ENCODE assay signal across 1 cellular context in genomic region chr17:72422505-72423285, GRCh38.
A peak's percentile ranks its signal among the peaks of the same experiment; 100 is the strongest.
TF ChIP-seq lines count a peak whose summit lies in the region.

No MANE protein-coding gene starts in this region.

TF ChIP-seq in HepG2, 621 proteins besides CTCF, POLR2A, EP300 and RAD21 (continued from another document and continues in another):
- TF ChIP-seq ZNF562 (CRISPR knock-in tag; IDR thresholded peaks at IDR 0.05; ENCODE audit: borderline replicate concordance), result no peak
- TF ChIP-seq IKZF5 (CRISPR knock-in tag; IDR thresholded peaks at IDR 0.05), result peak; percentile 86
- TF ChIP-seq ATM (IDR thresholded peaks at IDR 0.05; ENCODE audit: borderline replicate concordance), result no peak
- peak; percentile 74 for TF ChIP-seq ZNF891 (CRISPR knock-in tag; IDR thresholded peaks at IDR 0.05)
- TF ChIP-seq NFIC (IDR thresholded peaks at IDR 0.05; ENCODE audit: low read length), result peak; percentile 77; the same call in 1 of the 2 replicates
- peak; percentile 88; the same call in 1 of the 2 replicates for TF ChIP-seq ZNF556 (CRISPR knock-in tag; IDR thresholded peaks at IDR 0.05; ENCODE audit: borderline replicate concordance)
- TF ChIP-seq SALL1 (CRISPR knock-in tag; IDR thresholded peaks at IDR 0.05), result peak; percentile 88
- TF ChIP-seq PLSCR1 (CRISPR knock-in tag; IDR thresholded peaks at IDR 0.05; ENCODE audit: borderline replicate concordance), result no peak
- peak; percentile 97 for TF ChIP-seq ZNF224 (CRISPR knock-in tag; IDR thresholded peaks at IDR 0.05)
- TF ChIP-seq ZNF333 (CRISPR knock-in tag; IDR thresholded peaks at IDR 0.05; ENCODE audit: borderline replicate concordance), result no peak; the same call in 1 of the 2 replicates
- no peak for TF ChIP-seq ZNF446 (CRISPR knock-in tag; IDR thresholded peaks at IDR 0.05)
- no peak; the same call in 1 of the 2 replicates for TF ChIP-seq AHR (CRISPR knock-in tag; IDR thresholded peaks at IDR 0.05)
- peak; percentile 52; the same call in 1 of the 2 replicates for TF ChIP-seq FOXK1 (CRISPR knock-in tag; IDR thresholded peaks at IDR 0.05; ENCODE audit: borderline replicate concordance, low read depth)
- peak; percentile 89 for TF ChIP-seq NCOR1 (IDR thresholded peaks at IDR 0.05; ENCODE audit: borderline replicate concordance, low read length)
- peak; percentile 74; the same call in 1 of the 2 replicates for TF ChIP-seq ZMYM4 (CRISPR knock-in tag; IDR thresholded peaks at IDR 0.05)
- TF ChIP-seq, protein P1, sequence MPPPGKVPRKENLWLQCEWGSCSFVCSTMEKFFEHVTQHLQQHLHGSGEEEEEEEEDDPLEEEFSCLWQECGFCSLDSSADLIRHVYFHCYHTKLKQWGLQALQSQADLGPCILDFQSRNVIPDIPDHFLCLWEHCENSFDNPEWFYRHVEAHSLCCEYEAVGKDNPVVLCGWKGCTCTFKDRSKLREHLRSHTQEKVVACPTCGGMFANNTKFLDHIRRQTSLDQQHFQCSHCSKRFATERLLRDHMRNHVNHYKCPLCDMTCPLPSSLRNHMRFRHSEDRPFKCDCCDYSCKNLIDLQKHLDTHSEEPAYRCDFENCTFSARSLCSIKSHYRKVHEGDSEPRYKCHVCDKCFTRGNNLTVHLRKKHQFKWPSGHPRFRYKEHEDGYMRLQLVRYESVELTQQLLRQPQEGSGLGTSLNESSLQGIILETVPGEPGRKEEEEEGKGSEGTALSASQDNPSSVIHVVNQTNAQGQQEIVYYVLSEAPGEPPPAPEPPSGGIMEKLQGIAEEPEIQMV (CRISPR knock-in tag; IDR thresholded peaks at IDR 0.05; ENCODE audit: low read depth), result 0 out of 2 replicates have a peak, but pooled peaks have one; percentile 36
- TF ChIP-seq ZNF451 (CRISPR knock-in tag; IDR thresholded peaks at IDR 0.05), result 0 out of 2 replicates have a peak, but pooled peaks have one; percentile 72
- peak; percentile 94 for TF ChIP-seq DNMT3B (CRISPR knock-in tag; conservative IDR thresholded peaks at IDR 0.05)
- TF ChIP-seq SMC3 (IDR thresholded peaks at IDR 0.05; ENCODE audit: low read length), result peak; percentile 34; the same call in 1 of the 2 replicates
- 0 out of 2 replicates have a peak, but pooled peaks have one; percentile 43 for TF ChIP-seq ZNF44 (CRISPR knock-in tag; IDR thresholded peaks at IDR 0.05)
- TF ChIP-seq ZNF724P (CRISPR knock-in tag; IDR thresholded peaks at IDR 0.05; ENCODE audit: borderline replicate concordance), result peak; percentile 10; the same call in 1 of the 2 replicates
- TF ChIP-seq KDM1A (CRISPR knock-in tag; IDR thresholded peaks at IDR 0.05), result peak; percentile 78; the same call in 1 of the 2 replicates
- TF ChIP-seq HMGXB3 (CRISPR knock-in tag; IDR thresholded peaks at IDR 0.05; ENCODE audit: borderline replicate concordance), result peak; percentile 74; the same call in 1 of the 2 replicates
- peak; percentile 94 for TF ChIP-seq GATAD2A (CRISPR knock-in tag; IDR thresholded peaks at IDR 0.05)
- TF ChIP-seq ZNF570 (CRISPR knock-in tag; IDR thresholded peaks at IDR 0.05; ENCODE audit: borderline replicate concordance), result no peak
- peak; percentile 51; the same call in 1 of the 2 replicates for TF ChIP-seq KLF11 (CRISPR knock-in tag; IDR thresholded peaks at IDR 0.05)
- TF ChIP-seq MED1 (CRISPR knock-in tag; IDR thresholded peaks at IDR 0.05), result peak; percentile 95
- TF ChIP-seq TFDP2 (CRISPR knock-in tag; IDR thresholded peaks at IDR 0.05), result peak; percentile 40; the same call in 1 of the 2 replicates
- 0 out of 2 replicates have a peak, but pooled peaks have one; percentile 71 for TF ChIP-seq ZNF205 (CRISPR knock-in tag; IDR thresholded peaks at IDR 0.05)
- TF ChIP-seq FOXP1 (IDR thresholded peaks at IDR 0.05), result no peak
- peak; percentile 53 for TF ChIP-seq FOXP1 (CRISPR knock-in tag; IDR thresholded peaks at IDR 0.05)
- no peak for TF ChIP-seq ZMAT5 (CRISPR knock-in tag; IDR thresholded peaks at IDR 0.05; ENCODE audit: borderline replicate concordance, low read depth)
- no peak for TF ChIP-seq TCF12 (IDR thresholded peaks at IDR 0.05)
- TF ChIP-seq TCF12 (CRISPR knock-in tag; IDR thresholded peaks at IDR 0.05), result no peak
- TF ChIP-seq POLR2AphosphoS5 (IDR thresholded peaks at IDR 0.05; ENCODE audit: low read depth, low read length), result peak; percentile 55
- no peak; the same call in 1 of the 2 replicates for TF ChIP-seq MTF2 (CRISPR knock-in tag; IDR thresholded peaks at IDR 0.05; ENCODE audit: borderline replicate concordance)
- peak; percentile 82; the same call in 1 of the 2 replicates for TF ChIP-seq ZNF335 (CRISPR knock-in tag; IDR thresholded peaks at IDR 0.05)
- TF ChIP-seq KLF12 (CRISPR knock-in tag; IDR thresholded peaks at IDR 0.05; ENCODE audit: borderline replicate concordance), result peak; percentile 36; the same call in 1 of the 2 replicates
- TF ChIP-seq ZNF841 (CRISPR knock-in tag; IDR thresholded peaks at IDR 0.05; ENCODE audit: borderline replicate concordance), result no peak
- peak; percentile 33; the same call in 1 of the 2 replicates for TF ChIP-seq SOX5 (CRISPR knock-in tag; IDR thresholded peaks at IDR 0.05; ENCODE audit: borderline replicate concordance)
- TF ChIP-seq ASH2L (IDR thresholded peaks at IDR 0.05; ENCODE audit: insufficient read length, low read depth, low read length), result peak; percentile 70
- no peak for TF ChIP-seq ZBTB2 (CRISPR knock-in tag; IDR thresholded peaks at IDR 0.05; ENCODE audit: low read depth)
- peak; percentile 25; the same call in 1 of the 2 replicates for TF ChIP-seq PHF8 (CRISPR knock-in tag; IDR thresholded peaks at IDR 0.05)
- TF ChIP-seq USF2 (IDR thresholded peaks at IDR 0.05; ENCODE audit: low read depth, low read length), result no peak
- peak; percentile 65; the same call in 1 of the 2 replicates for TF ChIP-seq USF2 (CRISPR knock-in tag; IDR thresholded peaks at IDR 0.05; ENCODE audit: borderline replicate concordance)
- peak; percentile 40; the same call in 1 of the 2 replicates for TF ChIP-seq RARG (CRISPR knock-in tag; IDR thresholded peaks at IDR 0.05; ENCODE audit: low read depth)
- TF ChIP-seq ZNF30 (CRISPR knock-in tag; IDR thresholded peaks at IDR 0.05), result no peak
- TF ChIP-seq, protein P2, sequence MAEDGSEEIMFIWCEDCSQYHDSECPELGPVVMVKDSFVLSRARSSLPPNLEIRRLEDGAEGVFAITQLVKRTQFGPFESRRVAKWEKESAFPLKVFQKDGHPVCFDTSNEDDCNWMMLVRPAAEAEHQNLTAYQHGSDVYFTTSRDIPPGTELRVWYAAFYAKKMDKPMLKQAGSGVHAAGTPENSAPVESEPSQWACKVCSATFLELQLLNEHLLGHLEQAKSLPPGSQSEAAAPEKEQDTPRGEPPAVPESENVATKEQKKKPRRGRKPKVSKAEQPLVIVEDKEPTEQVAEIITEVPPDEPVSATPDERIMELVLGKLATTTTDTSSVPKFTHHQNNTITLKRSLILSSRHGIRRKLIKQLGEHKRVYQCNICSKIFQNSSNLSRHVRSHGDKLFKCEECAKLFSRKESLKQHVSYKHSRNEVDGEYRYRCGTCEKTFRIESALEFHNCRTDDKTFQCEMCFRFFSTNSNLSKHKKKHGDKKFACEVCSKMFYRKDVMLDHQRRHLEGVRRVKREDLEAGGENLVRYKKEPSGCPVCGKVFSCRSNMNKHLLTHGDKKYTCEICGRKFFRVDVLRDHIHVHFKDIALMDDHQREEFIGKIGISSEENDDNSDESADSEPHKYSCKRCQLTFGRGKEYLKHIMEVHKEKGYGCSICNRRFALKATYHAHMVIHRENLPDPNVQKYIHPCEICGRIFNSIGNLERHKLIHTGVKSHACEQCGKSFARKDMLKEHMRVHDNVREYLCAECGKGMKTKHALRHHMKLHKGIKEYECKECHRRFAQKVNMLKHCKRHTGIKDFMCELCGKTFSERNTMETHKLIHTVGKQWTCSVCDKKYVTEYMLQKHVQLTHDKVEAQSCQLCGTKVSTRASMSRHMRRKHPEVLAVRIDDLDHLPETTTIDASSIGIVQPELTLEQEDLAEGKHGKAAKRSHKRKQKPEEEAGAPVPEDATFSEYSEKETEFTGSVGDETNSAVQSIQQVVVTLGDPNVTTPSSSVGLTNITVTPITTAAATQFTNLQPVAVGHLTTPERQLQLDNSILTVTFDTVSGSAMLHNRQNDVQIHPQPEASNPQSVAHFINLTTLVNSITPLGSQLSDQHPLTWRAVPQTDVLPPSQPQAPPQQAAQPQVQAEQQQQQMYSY (CRISPR knock-in tag; IDR thresholded peaks at IDR 0.05), result peak; percentile 89
